Comparison of ENCODE assay signal across 20 cellular contexts in genomic region chr2:72233211-72233610, GRCh38.
DNase-seq lines count a peak whose midpoint lies in the region; ATAC-seq, FAIRE-seq and TF ChIP-seq lines count a peak whose summit lies in the region.
"Had no signal": no experiment of that assay in that cellular context is flagged by ENCODE, and none has a peak within 500 bp of the region (broad histone marks: within the 10 kb centered on the region; RNA-seq: fewer than 3 reads in every experiment).

No MANE protein-coding gene starts in this region.

- FAIRE-seq in H1 (lab: Jason Lieb, UNC), result no peak
- FAIRE-seq: A549, G401.6, GM12892, H54 had no signal

- H3K79me2 ChIP-seq in H1 (ENCODE audit: control insufficient read depth in 1 of 2, insufficient read depth in 2 of 2, low read length in 2 of 2), result no peaks in the 10 kb centered on the region
- no peaks in the 10 kb centered on the region for H3K79me2 ChIP-seq in mesendoderm (ENCODE audit: control insufficient read depth, insufficient read depth, low read length)

- CTCF ChIA-PET in H1 (lab: Charles Lee; ENCODE audit: partially characterized antibody), result interaction anchor here (0.8 to 2.5 kb wide), 3 partner anchors 10 to 17 kb away, joined by 5 to 13 read pairs (median 9); no protein-coding TSS in a partner anchor

- H3K23me2 ChIP-seq in H1 (ENCODE audit: low read depth, low read length), result no peaks in the 10 kb centered on the region

- peaks cover 2% of the 10 kb centered on the region for H3K9me3 Mint-ChIP-seq in activated T-cell treated with anti-CD3 and anti-CD28 coated beads, Interleukin-2, amount 50 U/mL, for 24 hours

- H3K9me3 ChIP-seq in H1 (ENCODE audit: insufficient read depth in 2 of 2, low read depth in 1 of 2, low read length in 1 of 2) (no peaks in the 10 kb centered on the region), mucosa of descending colon (no peaks in the 10 kb centered on the region)
- H3K9me3 ChIP-seq: A549 had no signal

- TF ChIP-seq EP300 in H1 (IDR thresholded peaks at IDR 0.05; ENCODE audit: borderline replicate concordance in 1 of 2, low read depth in 2 of 2, low read length in 2 of 2), result no peak

- intact Hi-C loops in Right ventricle myocardium superior (cut with DNase I), result no loop called here
- intact Hi-C loops in left cardiac atrium (cut with DNase I), result no loop called here
- intact Hi-C loops in mucosa of descending colon (cut with DNase I, micrococcal nuclease), result no loop called here

- H2BK15ac ChIP-seq in H1 (ENCODE audit: low read length) (no peak overlapping the region), mesendoderm (replicated peaks; ENCODE audit: low read depth) (no peak overlapping the region)

- H4K91ac ChIP-seq in H1 (replicated peaks; ENCODE audit: insufficient read length, low read length), result no peak overlapping the region

- no peaks in the 10 kb centered on the region for H3K36me3 Mint-ChIP-seq in activated T-cell treated with anti-CD3 and anti-CD28 coated beads, Interleukin-2, amount 50 U/mL, for 24 hours (ENCODE audit: low read depth)

- TF ChIP-seq CTCF in H1 (IDR thresholded peaks at IDR 0.05; ENCODE audit: control extremely low read depth in 1 of 3, insufficient read depth in 1 of 3, low read depth in 1 of 3, low read length in 3 of 3), result no peak
- no peak for TF ChIP-seq CTCF in mucosa of descending colon (IDR thresholded peaks at IDR 0.05)

- H4K5ac ChIP-seq in H1 (ENCODE audit: insufficient read length, low read depth, low read length), result no peak overlapping the region
- H4K5ac ChIP-seq in mesendoderm (ENCODE audit: low read length), result no peak overlapping the region

- no peak overlapping the region for H2BK20ac ChIP-seq in H1 (ENCODE audit: low read length)

- H2AK5ac ChIP-seq in H1 (ENCODE audit: low read depth, low read length) (no peak overlapping the region), mesendoderm (ENCODE audit: low read length) (no peak overlapping the region)

- TF ChIP-seq POLR2A in H1 (IDR thresholded peaks at IDR 0.05; ENCODE audit: control extremely low read depth in 1 of 2, low read depth in 2 of 2, low read length in 2 of 2), result no peak

- H3K4me1 ChIP-seq in H1 (replicated peaks in 1 of 4; ENCODE audit: control insufficient read depth in 3 of 4, insufficient read depth in 4 of 4, low read length in 3 of 4), result peaks cover 0 to 3% (median 2%) of the 10 kb centered on the region in 4 experiments; a peak in 3 of 7 replicates
- H3K4me1 ChIP-seq in mesendoderm (ENCODE audit: control insufficient read depth, low read depth, low read length), result peaks cover 1% of the 10 kb centered on the region
- H3K4me1 ChIP-seq in mucosa of descending colon (ENCODE audit: low read depth), result peaks cover 10% of the 10 kb centered on the region

- DNase-seq in Right ventricle myocardium superior, result no peak
- DNase-seq in left cardiac atrium, result no peak
- DNase-seq in H1 (ENCODE audit: low read depth in 1 of 2, low spot score in 2 of 2), result peak in 1 of 2 experiments; percentile 46
- peak; percentile 41 for DNase-seq in mesendoderm
- no peak for DNase-seq in DMS 273 (lab: John Stamatoyannopoulos, UW; ENCODE audit: unreplicated experiment)
- DNase-seq in activated T-cell treated with anti-CD3 and anti-CD28 coated beads, Interleukin-2, amount 50 U/mL, for 24 hours, result no peak
- no peak for DNase-seq in mucosa of descending colon
- DNase-seq: 8988T, C1 segment of cervical spinal cord, Calu3, COR-L47, DMS153, DND-41, GM23248, HCEC 1CT had no signal

- H3K4me3 Mint-ChIP-seq in activated T-cell treated with anti-CD3 and anti-CD28 coated beads, Interleukin-2, amount 50 U/mL, for 24 hours, result no peak overlapping the region
- H3K4me3 Mint-ChIP-seq: CD4-positive, alpha-beta memory T cell had no signal

- WGBS in H1 (ENCODE audit: extremely low coverage in 1 of 2, insufficient coverage in 1 of 2, insufficient read length in 1 of 2, insufficient replicate concordance in 2 of 2, low coverage in 1 of 2, low lambda C conversion rate in 2 of 2, missing lambda C conversion rate in 1 of 2), 2 experiments, result 90% methylated on average over 2 of the region's 2 CpGs; no CpG with 5 or more reads in 1 of the 2 experiments
- WGBS in mesendoderm (ENCODE audit: extremely low coverage, insufficient coverage, low lambda C conversion rate), result no CpG with 5 or more reads among the region's 2 CpGs

- H3K27me3 ChIP-seq in H1 (replicated peaks in 1 of 4; ENCODE audit: control insufficient read depth in 3 of 4, extremely low read depth in 1 of 4, insufficient read depth in 3 of 4, low read length in 3 of 4) (no peaks in the 10 kb centered on the region), mesendoderm (ENCODE audit: insufficient read depth, low read length, poor library complexity) (no peaks in the 10 kb centered on the region)

- H2AFZ ChIP-seq in H1 (ENCODE audit: low read length), result no peak overlapping the region
- H2AFZ ChIP-seq: GM23248 had no signal

- no peak overlapping the region for H3K23ac ChIP-seq in H1 (ENCODE audit: insufficient read length)
- H3K23ac ChIP-seq in mesendoderm (ENCODE audit: low read length), result no peak overlapping the region

- no peak overlapping the region for H3K14ac ChIP-seq in H1 (ENCODE audit: insufficient read length)

- H3K56ac ChIP-seq in H1 (replicated peaks; ENCODE audit: insufficient read length, low read depth, low read length) (no peak overlapping the region), mesendoderm (ENCODE audit: low read length) (no peak overlapping the region)

- H4K20me1 ChIP-seq in H1 (replicated peaks in 1 of 2; ENCODE audit: control insufficient read depth in 1 of 2, insufficient read depth in 2 of 2, low read length in 2 of 2), result no peaks in the 10 kb centered on the region

- H3K4me1 Mint-ChIP-seq in activated T-cell treated with anti-CD3 and anti-CD28 coated beads, Interleukin-2, amount 50 U/mL, for 24 hours (ENCODE audit: low read depth), result no peaks in the 10 kb centered on the region
- H3K4me1 Mint-ChIP-seq: CD4-positive, alpha-beta memory T cell had no signal

- no peak overlapping the region; the same call in 1 of the 2 replicates for H4K8ac ChIP-seq in H1 (ENCODE audit: extremely low read depth, insufficient read depth, low read length)
- no peak overlapping the region for H4K8ac ChIP-seq in mesendoderm (ENCODE audit: low read depth, low read length)

- 0 out of 2 replicates have a peak overlapping the region, but pooled peaks have one; percentile 2 for H2BK5ac ChIP-seq in H1 (ENCODE audit: low read depth, low read length)
- no peak overlapping the region for H2BK5ac ChIP-seq in mesendoderm (ENCODE audit: low read length)

- H3K27ac Mint-ChIP-seq in activated T-cell treated with anti-CD3 and anti-CD28 coated beads, Interleukin-2, amount 50 U/mL, for 24 hours, result no peak overlapping the region
- H3K27ac Mint-ChIP-seq: CD4-positive, alpha-beta memory T cell had no signal

- H3K79me1 ChIP-seq in H1 (ENCODE audit: low read depth, low read length) (no peaks in the 10 kb centered on the region), mesendoderm (ENCODE audit: low read length) (no peaks in the 10 kb centered on the region)

- POLR2A ChIA-PET in H1 (lab: Charles Lee; ENCODE audit: partially characterized antibody), result interaction anchor here (0.6 to 1.0 kb wide), 2 partner anchors 14 to 387 kb away, joined by 3 read pairs; no protein-coding TSS in a partner anchor

- no peak overlapping the region for H3K4me2 ChIP-seq in H1 (ENCODE audit: insufficient read depth in 1 of 2, low read depth in 2 of 2, low read length in 2 of 2)
- no peak overlapping the region for H3K4me2 ChIP-seq in mesendoderm (ENCODE audit: low read length)
- H3K4me2 ChIP-seq: A549 had no signal

- H3K9ac ChIP-seq in H1 (replicated peaks in 1 of 4; ENCODE audit: extremely low read depth in 1 of 4, low read depth in 3 of 4, low read length in 3 of 4) (no peak overlapping the region), mesendoderm (ENCODE audit: low read length) (no peak overlapping the region)
- H3K9ac ChIP-seq: GM23248 had no signal

- H3K36me3 ChIP-seq in H1 (ENCODE audit: control insufficient read depth in 2 of 4, insufficient read depth in 4 of 4, low read length in 3 of 4) (no peaks in the 10 kb centered on the region), mesendoderm (ENCODE audit: control insufficient read depth, insufficient read depth, low read length) (no peaks in the 10 kb centered on the region), mucosa of descending colon (ENCODE audit: low read depth) (no peaks in the 10 kb centered on the region)

- H3K18ac ChIP-seq in H1 (ENCODE audit: extremely low read depth, low read length) (no peak overlapping the region), mesendoderm (ENCODE audit: low read length) (no peak overlapping the region)

- no peak overlapping the region for H2BK120ac ChIP-seq in H1 (replicated peaks; ENCODE audit: low read depth, low read length)
- H2BK120ac ChIP-seq in mesendoderm (ENCODE audit: low read depth, low read length), result no peak overlapping the region

- no peak for TF ChIP-seq RAD21 in H1 (IDR thresholded peaks at IDR 0.05 in 1 of 2, conservative IDR thresholded peaks at IDR 0.05 in 1 of 2; ENCODE audit: low read depth in 2 of 2, low read length in 2 of 2)

- no peak overlapping the region for H3K4me3 ChIP-seq in H1 (ENCODE audit: extremely low read depth in 1 of 4, insufficient read depth in 2 of 4, low read depth in 3 of 4, low read length in 4 of 4)
- no peak overlapping the region for H3K4me3 ChIP-seq in mesendoderm (ENCODE audit: low read length)
- no peak overlapping the region for H3K4me3 ChIP-seq in mucosa of descending colon
- H3K4me3 ChIP-seq: A549, GM23248 had no signal

- H3K27ac ChIP-seq in H1 (ENCODE audit: low read depth, low read length) (no peak overlapping the region), mesendoderm (ENCODE audit: low read depth, low read length) (no peak overlapping the region)
- H3K27ac ChIP-seq: GM23248 had no signal

- no peak overlapping the region for H3K4ac ChIP-seq in H1 (replicated peaks; ENCODE audit: insufficient read length, low read depth, low read length)
- no peak overlapping the region for H3K4ac ChIP-seq in mesendoderm (ENCODE audit: low read depth, low read length)

- peak; percentile 34 for ATAC-seq in Right ventricle myocardium superior (ENCODE audit: poor library complexity)
- ATAC-seq in left cardiac atrium, result no peak
- no peak for ATAC-seq in mucosa of descending colon
- ATAC-seq: A549 had no signal

- H2BK12ac ChIP-seq in H1 (ENCODE audit: low read depth, low read length), result no peak overlapping the region

- no peaks in the 10 kb centered on the region for H3K27me3 Mint-ChIP-seq in activated T-cell treated with anti-CD3 and anti-CD28 coated beads, Interleukin-2, amount 50 U/mL, for 24 hours
- H3K27me3 Mint-ChIP-seq: CD4-positive, alpha-beta memory T cell had no signal

TF ChIP-seq in H1, 55 proteins besides CTCF, POLR2A, EP300 and RAD21 (continues in another document):
- TF ChIP-seq CBX5 (IDR thresholded peaks at IDR 0.05; ENCODE audit: low read depth, low read length) (no peak), POU5F1 (IDR thresholded peaks at IDR 0.05; ENCODE audit: low read depth, low read length) (no peak), EZH2 (IDR thresholded peaks at IDR 0.05; ENCODE audit: low read depth, low read length, severe bottlenecking) (no peak), RXRA (IDR thresholded peaks at IDR 0.05; ENCODE audit: insufficient read depth, low read depth, low read length) (no peak), SAP30 (IDR thresholded peaks at IDR 0.05; ENCODE audit: insufficient read depth, insufficient replicate concordance, low read length) (no peak), CHD2 (IDR thresholded peaks at IDR 0.05; ENCODE audit: low read length) (no peak), CBX8 (IDR thresholded peaks at IDR 0.05; ENCODE audit: borderline replicate concordance, low read depth, low read length) (no peak)
